In the genomic region with DNA sequence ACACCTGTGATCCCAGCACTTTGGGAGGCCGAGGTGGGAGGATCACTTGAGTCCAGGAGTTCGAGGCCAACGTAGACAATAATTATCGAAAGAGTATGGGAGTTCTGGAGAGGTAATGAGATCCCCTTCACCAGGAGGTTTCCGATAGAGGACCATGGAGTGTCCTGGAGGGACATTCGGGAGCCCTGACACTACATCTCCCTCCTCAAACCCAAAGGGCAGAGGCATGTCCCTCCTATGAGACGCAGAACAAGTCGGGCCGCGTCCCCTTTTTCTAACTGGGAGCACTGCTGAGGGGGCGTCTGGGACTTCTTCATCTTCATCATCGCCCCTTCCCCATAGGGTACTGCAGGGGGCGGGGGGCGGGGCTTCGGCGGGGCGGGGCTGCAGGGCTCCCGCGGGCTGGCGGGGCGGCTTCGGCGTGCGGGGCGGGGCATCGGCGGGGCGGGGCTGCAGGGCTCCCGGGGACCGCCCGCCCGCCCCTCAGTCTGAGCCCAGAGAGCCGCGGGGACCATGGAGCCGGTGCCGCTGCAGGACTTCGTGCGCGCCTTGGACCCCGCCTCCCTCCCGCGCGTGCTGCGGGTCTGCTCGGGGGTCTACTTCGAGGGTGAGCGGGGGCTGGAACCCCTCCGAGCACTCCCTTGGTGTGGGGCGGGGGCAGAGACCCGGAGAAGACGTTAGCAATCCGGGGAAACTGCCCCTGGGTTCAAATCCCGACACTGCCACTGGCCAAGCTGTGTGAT, we compare ENCODE assay signal across 8 cellular contexts. TPM values are rescaled to one million over a fixed set of nuclear protein-coding genes. Genes with fewer than 3 reads are reported as not detected.
DNase-seq lines count a peak whose midpoint lies in the region; ATAC-seq, FAIRE-seq and TF ChIP-seq lines count a peak whose summit lies in the region.

A gene (plus strand): TSS at position 486 of the 743 bp plus-strand sequence. CDS start 28 bp downstream, at position 514.

- CTCF ChIA-PET in WTC11 (lab: Charles Lee), result interaction anchor here (0.6 to 1.2 kb wide), 5 partner anchors 15 to 203 kb away, joined by 3 to 6 read pairs (median 3); no protein-coding TSS in a partner anchor
- CTCF ChIA-PET in mammary epithelial cell (lab: Charles Lee; ENCODE audit: low non-redundant PET), result no interaction called here

- TF ChIP-seq CTCF in WTC11 (IDR thresholded peaks at IDR 0.05), result no peak
- no peak for TF ChIP-seq CTCF in mammary epithelial cell (conservative IDR thresholded peaks at IDR 0.05 in 1 of 2, IDR thresholded peaks at IDR 0.05 in 1 of 2; ENCODE audit: extremely low read depth in 1 of 2, insufficient read depth in 1 of 2, low read depth in 1 of 2, low read length in 2 of 2)
- TF ChIP-seq CTCF in keratinocyte (optimal IDR thresholded peaks at IDR 0.05 in 1 of 3, IDR thresholded peaks at IDR 0.05 in 1 of 3, conservative IDR thresholded peaks at IDR 0.05 in 1 of 3; ENCODE audit: extremely low read depth in 1 of 3, insufficient read depth in 2 of 3, low read length in 3 of 3), result no peak

- H2AFZ ChIP-seq in mammary epithelial cell (ENCODE audit: low read depth, low read length), result peak within 1 kb of the TSS; percentile 99
- peak within 1 kb of the TSS; percentile 80 for H2AFZ ChIP-seq in keratinocyte (ENCODE audit: control insufficient read depth, low read length)

- no peaks in the 10 kb centered on the region for H3K27me3 ChIP-seq in mammary epithelial cell (ENCODE audit: insufficient read depth, low read length)
- H3K27me3 ChIP-seq in keratinocyte (ENCODE audit: control insufficient read depth, extremely low read depth, insufficient read depth, low read length), result peaks cover 12% of the 10 kb centered on the region

- H3K79me2 ChIP-seq in mammary epithelial cell (ENCODE audit: insufficient read depth, low read length) (no peaks in the 10 kb centered on the region), keratinocyte (ENCODE audit: control insufficient read depth, insufficient read depth, low read length) (no peaks in the 10 kb centered on the region)

- no peaks in the 10 kb centered on the region for H4K20me1 ChIP-seq in mammary epithelial cell (ENCODE audit: insufficient read depth, low read length)
- no peaks in the 10 kb centered on the region for H4K20me1 ChIP-seq in keratinocyte (ENCODE audit: control insufficient read depth, extremely low read depth, insufficient read depth, low read length)

- H3K9me3 Mint-ChIP-seq in WTC11, result no peaks in the 10 kb centered on the region

- H3K9me1 ChIP-seq in keratinocyte (ENCODE audit: control insufficient read depth, extremely low read depth, insufficient read depth, low read length), result no peaks in the 10 kb centered on the region

- H3K27ac ChIP-seq in mammary epithelial cell (ENCODE audit: insufficient read depth, low read depth, low read length), result no peak within 1 kb of the TSS
- no peak within 1 kb of the TSS for H3K27ac ChIP-seq in keratinocyte (ENCODE audit: control insufficient read depth, insufficient read depth, low read length)

- H3K27me3 Mint-ChIP-seq in WTC11 (ENCODE audit: low read depth), result peaks cover 6% of the 10 kb centered on the region

- no peaks in the 10 kb centered on the region for H3K36me3 Mint-ChIP-seq in WTC11

- no peaks in the 10 kb centered on the region for H3K9me3 ChIP-seq in mammary epithelial cell (replicated peaks; ENCODE audit: insufficient read depth, low read length)
- no peaks in the 10 kb centered on the region for H3K9me3 ChIP-seq in keratinocyte (ENCODE audit: control insufficient read depth, low read depth, low read length)

- H3K27ac Mint-ChIP-seq in WTC11, result 0 out of 2 replicates have a peak within 1 kb of the TSS, but pooled peaks have one; percentile 58

- in situ Hi-C loops in KBM-7 (cut with MboI; ENCODE audit: low pct_unique_long_range_greater_than_20kb, low sequenced_read_pairs) (loop anchor here (25.0 kb wide), 1 partner anchor 115 kb away; no protein-coding TSS in a partner anchor), mammary epithelial cell (cut with MboI; ENCODE audit: low sequenced_read_pairs in 2 of 2) (no loop called here)

- H3K4me3 Mint-ChIP-seq in WTC11, result peak within 1 kb of the TSS; percentile 81

- H3K4me1 Mint-ChIP-seq in WTC11, result peaks cover 14% of the 10 kb centered on the region

- dilution Hi-C loops in mammary epithelial cell (cut with HindIII; ENCODE audit: low sequenced_read_pairs), result no loop called here
- dilution Hi-C loops in keratinocyte (cut with MboI; ENCODE audit: extremely low pct_ligation_motif_present, low sequenced_read_pairs), result no loop called here

- H3K4me3 ChIP-seq in GM08714 (ENCODE audit: low read length) (peak within 1 kb of the TSS; percentile 82), mammary epithelial cell (replicated peaks in 1 of 3; ENCODE audit: insufficient read depth in 1 of 3, low read depth in 2 of 3, low read length in 3 of 3) (peak within 1 kb of the TSS; percentile 61 to 72 (median 72)), keratinocyte (ENCODE audit: control insufficient read depth in 2 of 3, extremely low read depth in 1 of 3, insufficient read depth in 2 of 3, low read depth in 1 of 3, low read length in 3 of 3) (peak within 1 kb of the TSS; percentile 46 to 70 (median 65))

- DNase-seq in KBM-7 (peak; percentile 42), WTC11 (ENCODE audit: low spot score) (peak; percentile 84), mammary epithelial cell (peak; percentile 42), keratinocyte (ENCODE audit: low read depth, low spot score) (no peak), GOT3 (lab: John Stamatoyannopoulos, UW) (no peak)
- peak; percentile 68 to 79 for DNase-seq in stimulated activated CD4-positive, alpha-beta T cell treated with anti-CD3 and anti-CD28 coated beads, Interleukin-15, amount 100 ng/mL, for 1 hour (ENCODE audit: low read depth in 1 of 2, low spot score in 1 of 2)

- peaks cover 18% of the 10 kb centered on the region for H3K4me1 ChIP-seq in mammary epithelial cell (ENCODE audit: insufficient read depth, low read length)
- H3K4me1 ChIP-seq in keratinocyte (ENCODE audit: control insufficient read depth, extremely low read depth, insufficient read depth, low read length), result peaks cover 16% of the 10 kb centered on the region

- intact Hi-C loops in mammary epithelial cell (cut with micrococcal nuclease), result no loop called here

- H3K36me3 ChIP-seq in mammary epithelial cell (ENCODE audit: insufficient read depth, low read length), result no peaks in the 10 kb centered on the region
- H3K36me3 ChIP-seq in keratinocyte (ENCODE audit: control insufficient read depth in 2 of 2, extremely low read depth in 1 of 2, insufficient read depth in 2 of 2, low read length in 2 of 2), result no peaks in the 10 kb centered on the region

- 48% methylated on average over 13 of the region's 53 CpGs for WGBS in mammary epithelial cell (ENCODE audit: low coverage, missing lambda C conversion rate)

- no peak for FAIRE-seq in keratinocyte (lab: Jason Lieb, UNC)

- no TSS peak for BruUV-seq in mammary epithelial cell (replicated peaks; lab: Mats Ljungman, UMichigan)

- H3K4me2 ChIP-seq in mammary epithelial cell (ENCODE audit: insufficient read depth, low read depth, low read length) (peak within 1 kb of the TSS; percentile 89), keratinocyte (ENCODE audit: control insufficient read depth, extremely low read depth, insufficient read depth, low read depth, low read length) (peak within 1 kb of the TSS; percentile 89)

- H3K9ac ChIP-seq in mammary epithelial cell (ENCODE audit: insufficient read depth, low read length), result peak within 1 kb of the TSS; percentile 45
- H3K9ac ChIP-seq in keratinocyte (ENCODE audit: control insufficient read depth, extremely low read depth, insufficient read depth, low read length), result peak within 1 kb of the TSS; percentile 52

- ATAC-seq in WTC11 (peak; percentile 93), GM21526 (IDR thresholded peaks at IDR 0.05; ENCODE audit: low FRiP score, unreplicated experiment) (no peak)

- POLR2A ChIA-PET in WTC11 (lab: Charles Lee), result interaction anchor here (0.8 to 1.4 kb wide), 3 partner anchors 14 to 88 kb away, joined by 3 to 4 read pairs (median 3); a partner anchor contains a TSS

TF ChIP-seq in WTC11, 78 proteins besides CTCF, POLR2A, EP300 and RAD21 (continues in another document):
- TF ChIP-seq, protein P1, sequence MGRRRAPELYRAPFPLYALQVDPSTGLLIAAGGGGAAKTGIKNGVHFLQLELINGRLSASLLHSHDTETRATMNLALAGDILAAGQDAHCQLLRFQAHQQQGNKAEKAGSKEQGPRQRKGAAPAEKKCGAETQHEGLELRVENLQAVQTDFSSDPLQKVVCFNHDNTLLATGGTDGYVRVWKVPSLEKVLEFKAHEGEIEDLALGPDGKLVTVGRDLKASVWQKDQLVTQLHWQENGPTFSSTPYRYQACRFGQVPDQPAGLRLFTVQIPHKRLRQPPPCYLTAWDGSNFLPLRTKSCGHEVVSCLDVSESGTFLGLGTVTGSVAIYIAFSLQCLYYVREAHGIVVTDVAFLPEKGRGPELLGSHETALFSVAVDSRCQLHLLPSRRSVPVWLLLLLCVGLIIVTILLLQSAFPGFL (CRISPR knock-in tag; IDR thresholded peaks at IDR 0.05; ENCODE audit: borderline replicate concordance), result no peak
- peak; percentile 77; the same call in 1 of the 2 replicates for TF ChIP-seq ETV6 (CRISPR knock-in tag; IDR thresholded peaks at IDR 0.05)
- TF ChIP-seq ESRRA (CRISPR knock-in tag; IDR thresholded peaks at IDR 0.05; ENCODE audit: borderline replicate concordance), result no peak
- TF ChIP-seq, protein P2, sequence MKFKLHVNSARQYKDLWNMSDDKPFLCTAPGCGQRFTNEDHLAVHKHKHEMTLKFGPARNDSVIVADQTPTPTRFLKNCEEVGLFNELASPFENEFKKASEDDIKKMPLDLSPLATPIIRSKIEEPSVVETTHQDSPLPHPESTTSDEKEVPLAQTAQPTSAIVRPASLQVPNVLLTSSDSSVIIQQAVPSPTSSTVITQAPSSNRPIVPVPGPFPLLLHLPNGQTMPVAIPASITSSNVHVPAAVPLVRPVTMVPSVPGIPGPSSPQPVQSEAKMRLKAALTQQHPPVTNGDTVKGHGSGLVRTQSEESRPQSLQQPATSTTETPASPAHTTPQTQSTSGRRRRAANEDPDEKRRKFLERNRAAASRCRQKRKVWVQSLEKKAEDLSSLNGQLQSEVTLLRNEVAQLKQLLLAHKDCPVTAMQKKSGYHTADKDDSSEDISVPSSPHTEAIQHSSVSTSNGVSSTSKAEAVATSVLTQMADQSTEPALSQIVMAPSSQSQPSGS (CRISPR knock-in tag; IDR thresholded peaks at IDR 0.05; ENCODE audit: borderline replicate concordance, low read depth), result no peak

RNA-seq across cellular contexts. Expression of the gene that starts here (rescaled TPM):
- 12.7 to 13.0 TPM (median 12.9 TPM) in 3 replicates for total RNA-seq in WTC11 (2021)
- total RNA-seq in mammary epithelial cell, result 1 to 10 TPM; 3.7 to 4.2 TPM
- polyA plus RNA-seq in mammary epithelial cell, result 1.8 TPM
- polyA minus RNA-seq in mammary epithelial cell, result 3.4 TPM
- 1.3 to 3.5 TPM (median 1.6 TPM) in 3 replicates for polyA plus RNA-seq in keratinocyte
- polyA plus RNA-seq in keratinocyte (2011; ENCODE audit: low read depth), result 0.64 TPM
- 2.0 TPM in 2 replicates for polyA plus RNA-seq in keratinocyte (2011; cell fraction: cytosol; rRNA removed)
- polyA plus RNA-seq in keratinocyte (2011; cell fraction: nucleus; rRNA removed), result 2.1 and 2.3 TPM in 2 replicates
- polyA plus RNA-seq in keratinocyte (2012; ENCODE audit: low replicate concordance), result 1.6 and 2.2 TPM in 2 replicates
- polyA minus RNA-seq in keratinocyte, result 0.83 to 10.4 TPM (median 4.0 TPM) in 3 replicates
- polyA minus RNA-seq in keratinocyte (2011; cell fraction: cytosol; rRNA and poly(A)+ RNA removed), result 3.1 TPM
- polyA minus RNA-seq in keratinocyte (2011; cell fraction: nucleus; rRNA and poly(A)+ RNA removed), result 1.5 and 2.2 TPM in 2 replicates

Comparison
In these comparisons a context has a peak if more than half of its experiments do, and no peak if none do; other contexts are left out.
1. DNase-seq: peak in KBM-7 (single experiment), WTC11 (single experiment), mammary epithelial cell (single experiment) and stimulated activated CD4-positive, alpha-beta T cell treated with anti-CD3 and anti-CD28 coated beads, Interleukin-15, amount 100 ng/mL, for 1 hour (2 of 2); none in keratinocyte (single experiment) and GOT3 (single experiment).
2. Peak in every context shown above with its lines, with median percentiles within 50 percentile points of each other: H3K4me3 ChIP-seq.